ENCODE assay signal across 9 cellular contexts in genomic region chr17:81037026-81037782, GRCh38. TPM values are rescaled to one million over a fixed set of nuclear protein-coding genes. Genes with fewer than 3 reads are reported as not detected.
DNase-seq lines count a peak whose midpoint lies in the region; ATAC-seq and TF ChIP-seq lines count a peak whose summit lies in the region.
"Had no signal": no experiment of that assay in that cellular context is flagged by ENCODE, and none has a peak within 500 bp of the region (broad histone marks: within the 10 kb centered on the region; RNA-seq: fewer than 3 reads in every experiment).

No MANE protein-coding gene starts in this region.

- 44 to 76% methylated on average over 1 to 7 of the region's 27 CpGs for WGBS in gastroesophageal sphincter (ENCODE audit: low coverage in 1 of 2), 2 donors

- peaks cover 16% of the 10 kb centered on the region for H3K36me3 Mint-ChIP-seq in neural progenitor cell

- DNase-seq in AG09309 (ENCODE audit: low read depth): no peak
- peak; percentile 64 for DNase-seq in SK-N-DZ (ENCODE audit: low spot score)
- DNase-seq in neural progenitor cell (ENCODE audit: low spot score): no peak
- no peak for DNase-seq in T-helper 1 cell
- DNase-seq in NCI-H1930 (lab: John Stamatoyannopoulos, UW): no peak
- DNase-seq in SHP77 treated with DMSO at 0.1 percent for 48 hours (lab: John Stamatoyannopoulos, UW): no peak
- DNase-seq: DMS53 had no signal

- peak overlapping the region; percentile 99 for H3K4me3 Mint-ChIP-seq in neural progenitor cell

- peaks cover 63% of the 10 kb centered on the region for H4K20me1 ChIP-seq in neural progenitor cell (ENCODE audit: low read depth)

- H3K27ac ChIP-seq in gastroesophageal sphincter: peak overlapping the region in 3 of 4 donors; percentile 83 to 89 (median 86)
- H3K27ac ChIP-seq in neural progenitor cell: no peak overlapping the region

- no peak overlapping the region for H2AFZ ChIP-seq in neural progenitor cell (replicated peaks)

- peak; percentile 13 for ATAC-seq in gastroesophageal sphincter
- ATAC-seq in HG03097 (IDR thresholded peaks at IDR 0.05; ENCODE audit: low FRiP score, unreplicated experiment): no peak

- peaks cover 0 to 8% of the 10 kb centered on the region in 2 donors for H3K36me3 ChIP-seq in gastroesophageal sphincter
- H3K36me3 ChIP-seq in neural progenitor cell: no peaks in the 10 kb centered on the region

- TF ChIP-seq CTCF in AG09309 (IDR thresholded peaks at IDR 0.05; ENCODE audit: control insufficient read depth, insufficient read depth, low read depth, low read length, missing control alignments) (no peak), gastroesophageal sphincter (IDR thresholded peaks at IDR 0.05) (no peak), neural progenitor cell (IDR thresholded peaks at IDR 0.05) (no peak)

- H3K4me1 Mint-ChIP-seq in neural progenitor cell: peaks cover 62% of the 10 kb centered on the region

- no peaks in the 10 kb centered on the region for H3K9me3 Mint-ChIP-seq in neural progenitor cell

- no peaks in the 10 kb centered on the region for H3F3A ChIP-seq in neural progenitor cell (ENCODE audit: low read depth)

- H3K27me3 Mint-ChIP-seq in neural progenitor cell (ENCODE audit: insufficient read depth, low read depth): peaks cover 10% of the 10 kb centered on the region

- H3K9me3 ChIP-seq in gastroesophageal sphincter: no peaks in the 10 kb centered on the region
- no peaks in the 10 kb centered on the region for H3K9me3 ChIP-seq in neural progenitor cell (ENCODE audit: low read depth)

- H3K4me3 ChIP-seq in AG09309 (ENCODE audit: control insufficient read depth, low read depth, low read length) (peak overlapping the region; percentile 70), gastroesophageal sphincter (peak overlapping the region in 1 of 2 donors; percentile 70), neural progenitor cell (no peak overlapping the region)

- H3K79me2 ChIP-seq in neural progenitor cell (ENCODE audit: low read depth): peaks cover 57% of the 10 kb centered on the region

- no peak overlapping the region for H3K4me2 ChIP-seq in neural progenitor cell

- TF ChIP-seq POLR2A in gastroesophageal sphincter (IDR thresholded peaks at IDR 0.05): no peak

- no peak overlapping the region for H3K9ac ChIP-seq in neural progenitor cell

- H3K4me1 ChIP-seq in gastroesophageal sphincter (peaks cover 0 to 83% (median 47%) of the 10 kb centered on the region in 3 donors), neural progenitor cell (peaks cover 20% of the 10 kb centered on the region)

- H3K27me3 ChIP-seq in gastroesophageal sphincter (no peaks in the 10 kb centered on the region), neural progenitor cell (peaks cover 24% of the 10 kb centered on the region)

- TF ChIP-seq EP300 in gastroesophageal sphincter (IDR thresholded peaks at IDR 0.05): no peak

- H3K27ac Mint-ChIP-seq in neural progenitor cell: no peak overlapping the region

RNA-seq across cellular contexts. Expression of gene BAIAP2, which starts 2.3 kb away (rescaled TPM):
- 26.1 and 29.6 TPM in 2 replicates for polyA plus RNA-seq in SK-N-DZ (2014; cell fraction: cytosol; rRNA removed)
- 37.3 and 59.3 TPM in 2 replicates for polyA plus RNA-seq in SK-N-DZ (2014; cell fraction: nucleus; rRNA removed)
- total RNA-seq in gastroesophageal sphincter (10 to 100 TPM; 32.7 to 54.9 (median 40.6) TPM), neural progenitor cell (ENCODE audit: low replicate concordance) (15.6 and 16.1 TPM in 2 replicates)

RNA-seq across cellular contexts. Expression of gene CHMP6, which starts 45.6 kb away (rescaled TPM):
- 18.4 and 18.6 TPM in 2 replicates for polyA plus RNA-seq in SK-N-DZ (2014; cell fraction: cytosol; rRNA removed)
- polyA plus RNA-seq in SK-N-DZ (2014; cell fraction: nucleus; rRNA removed): 13.8 and 17.7 TPM in 2 replicates
- total RNA-seq in gastroesophageal sphincter (10 to 100 TPM; 17.6 to 26.0 (median 19.0) TPM), neural progenitor cell (ENCODE audit: low replicate concordance) (11.5 and 20.9 TPM in 2 replicates)
